ENCODE assay signal across 8 cellular contexts in the genomic region with DNA sequence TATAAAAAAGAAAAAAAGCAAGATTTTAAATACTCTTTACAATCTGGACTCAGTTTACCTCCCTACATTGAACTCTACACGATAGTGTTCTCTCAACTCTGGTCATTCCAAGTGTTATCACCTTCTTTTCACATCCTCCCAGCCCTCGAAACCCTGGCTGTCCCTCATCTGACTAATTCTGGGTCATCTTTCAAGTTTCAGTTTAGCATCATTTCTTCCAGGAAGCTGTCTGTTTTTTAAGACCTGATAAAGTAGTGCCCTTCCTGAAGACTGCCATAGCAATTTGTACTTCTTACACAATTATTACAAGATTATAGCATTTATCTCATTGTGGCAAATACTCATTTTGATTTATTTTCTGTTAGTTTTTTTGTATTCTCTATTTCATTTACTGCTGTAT. TPM values are rescaled to one million over a fixed set of nuclear protein-coding genes. Genes with fewer than 3 reads are reported as not detected.
DNase-seq lines count a peak whose midpoint lies in the region; ATAC-seq lines count a peak whose summit lies in the region.

No MANE protein-coding gene starts in this region.

- no peaks in the 10 kb centered on the region for H3K9me3 ChIP-seq in subcutaneous abdominal adipose tissue (ENCODE audit: control insufficient read depth in 5 of 5, low read length in 5 of 5)

- no peaks in the 10 kb centered on the region for H3K36me3 ChIP-seq in subcutaneous abdominal adipose tissue (ENCODE audit: control insufficient read depth in 5 of 5, insufficient read depth in 5 of 5, low read length in 5 of 5)

- H3K9me3 Mint-ChIP-seq in activated CD4-positive, alpha-beta T cell treated with anti-CD3 and anti-CD28 coated beads, Interleukin-2, amount 10 ng/mL, durations not matched to agents 7 days and 5 days: no peaks in the 10 kb centered on the region
- H3K9me3 Mint-ChIP-seq in activated CD8-positive, alpha-beta T cell treated with anti-CD3 and anti-CD28 coated beads, Interleukin-2, amount 10 ng/mL, durations not matched to agents 7 days and 5 days (ENCODE audit: insufficient read depth): no peaks in the 10 kb centered on the region

- H3K4me3 Mint-ChIP-seq in activated CD4-positive, alpha-beta T cell treated with anti-CD3 and anti-CD28 coated beads, Interleukin-2, amount 10 ng/mL, durations not matched to agents 7 days and 5 days: peak overlapping the region; percentile 84
- H3K4me3 Mint-ChIP-seq in activated CD8-positive, alpha-beta T cell treated with anti-CD3 and anti-CD28 coated beads, Interleukin-2, amount 10 ng/mL, durations not matched to agents 7 days and 5 days: peak overlapping the region; percentile 96

- peak overlapping the region; percentile 90 for H3K27ac Mint-ChIP-seq in activated CD4-positive, alpha-beta T cell treated with anti-CD3 and anti-CD28 coated beads, Interleukin-2, amount 10 ng/mL, durations not matched to agents 7 days and 5 days
- H3K27ac Mint-ChIP-seq in activated CD8-positive, alpha-beta T cell treated with anti-CD3 and anti-CD28 coated beads, Interleukin-2, amount 10 ng/mL, durations not matched to agents 7 days and 5 days: no peak overlapping the region

- peaks cover 2% of the 10 kb centered on the region for H3K27me3 Mint-ChIP-seq in activated CD4-positive, alpha-beta T cell treated with anti-CD3 and anti-CD28 coated beads, Interleukin-2, amount 10 ng/mL, durations not matched to agents 7 days and 5 days
- no peaks in the 10 kb centered on the region for H3K27me3 Mint-ChIP-seq in activated CD8-positive, alpha-beta T cell treated with anti-CD3 and anti-CD28 coated beads, Interleukin-2, amount 10 ng/mL, durations not matched to agents 7 days and 5 days (ENCODE audit: low read depth)

- H3K9ac ChIP-seq in subcutaneous abdominal adipose tissue (ENCODE audit: low read length in 5 of 5): peak overlapping the region in 3 of 5 donors; percentile 85 to 90 (median 86)

- peaks cover 0 to 32% (median 22%) of the 10 kb centered on the region in 5 donors for H3K4me1 ChIP-seq in subcutaneous abdominal adipose tissue (ENCODE audit: control insufficient read depth in 5 of 5, insufficient read depth in 5 of 5, low read length in 5 of 5)

- H3K27me3 ChIP-seq in subcutaneous abdominal adipose tissue (ENCODE audit: control insufficient read depth in 5 of 5, insufficient read depth in 4 of 5, low read length in 5 of 5): no peaks in the 10 kb centered on the region

- no peak for ATAC-seq in activated CD8-positive, alpha-beta T cell treated with anti-CD3 and anti-CD28 coated beads, Interleukin-2, amount 10 ng/mL, durations not matched to agents 7 days and 5 days
- no peak for ATAC-seq in HG03135 (IDR thresholded peaks at IDR 0.05; ENCODE audit: unreplicated experiment)
- ATAC-seq in GM19395 (IDR thresholded peaks at IDR 0.05; ENCODE audit: unreplicated experiment): no peak

- CTCF ChIA-PET in activated CD4-positive, alpha-beta T cell treated with anti-CD3 and anti-CD28 coated beads, Interleukin-2, amount 10 ng/mL, durations not matched to agents 7 days and 5 days (lab: Charles Lee): interaction anchor here (1.1 to 1.7 kb wide), 3 partner anchors 10 to 217 kb away, joined by 3 to 4 read pairs (median 4); no protein-coding TSS in a partner anchor
- CTCF ChIA-PET in activated CD8-positive, alpha-beta T cell treated with anti-CD3 and anti-CD28 coated beads, Interleukin-2, amount 10 ng/mL, durations not matched to agents 7 days and 5 days (lab: Charles Lee): interaction anchor here (3.0 kb wide), 1 partner anchor 13 kb away, joined by 22 read pairs; no protein-coding TSS in a partner anchor

- H3K4me1 Mint-ChIP-seq in activated CD4-positive, alpha-beta T cell treated with anti-CD3 and anti-CD28 coated beads, Interleukin-2, amount 10 ng/mL, durations not matched to agents 7 days and 5 days: peaks cover 21% of the 10 kb centered on the region
- H3K4me1 Mint-ChIP-seq in activated CD8-positive, alpha-beta T cell treated with anti-CD3 and anti-CD28 coated beads, Interleukin-2, amount 10 ng/mL, durations not matched to agents 7 days and 5 days (ENCODE audit: low read depth): peaks cover 14% of the 10 kb centered on the region

- H3K27ac ChIP-seq in subcutaneous abdominal adipose tissue (ENCODE audit: low read depth, low read length): no peak overlapping the region

- POLR2A ChIA-PET in activated CD4-positive, alpha-beta T cell treated with anti-CD3 and anti-CD28 coated beads, Interleukin-2, amount 10 ng/mL, durations not matched to agents 7 days and 5 days (lab: Charles Lee): no interaction called here
- POLR2A ChIA-PET in activated CD8-positive, alpha-beta T cell treated with anti-CD3 and anti-CD28 coated beads, Interleukin-2, amount 10 ng/mL, durations not matched to agents 7 days and 5 days (lab: Charles Lee): interaction anchor here (2.6 kb wide), 1 partner anchor 162 kb away, joined by 9 read pairs; a partner anchor contains a TSS

- peak overlapping the region; percentile 81 to 99 (median 96) for H3K4me3 ChIP-seq in subcutaneous abdominal adipose tissue (ENCODE audit: low read depth in 1 of 5, low read length in 5 of 5)

- no peak for DNase-seq in activated CD4-positive, alpha-beta T cell treated with anti-CD3 and anti-CD28 coated beads, Interleukin-2, amount 10 ng/mL, durations not matched to agents 7 days and 5 days
- DNase-seq in activated CD4-positive, alpha-beta T cell treated with anti-CD3 and anti-CD28 coated beads, Interleukin-2, amount 50 U/mL, for 4 hours: no peak
- DNase-seq in activated CD8-positive, alpha-beta T cell treated with anti-CD3 and anti-CD28 coated beads, Interleukin-2, amount 10 ng/mL, durations not matched to agents 7 days and 5 days: no peak
- DNase-seq in kidney tubule cell (ENCODE audit: low spot score) (peak; percentile 44), epidermal melanocyte (ENCODE audit: insufficient read length, low spot score) (no peak)

- no peaks in the 10 kb centered on the region for H3K36me3 Mint-ChIP-seq in activated CD4-positive, alpha-beta T cell treated with anti-CD3 and anti-CD28 coated beads, Interleukin-2, amount 10 ng/mL, durations not matched to agents 7 days and 5 days (ENCODE audit: low read depth)
- no peaks in the 10 kb centered on the region for H3K36me3 Mint-ChIP-seq in activated CD8-positive, alpha-beta T cell treated with anti-CD3 and anti-CD28 coated beads, Interleukin-2, amount 10 ng/mL, durations not matched to agents 7 days and 5 days (ENCODE audit: low read depth)

RNA-seq across cellular contexts. Expression of a gene that starts 1.2 kb away (rescaled TPM):
- 1 to 10 TPM; 2.3 to 3.4 TPM for total RNA-seq in activated CD4-positive, alpha-beta T cell treated with anti-CD3 and anti-CD28 coated beads, Interleukin-2, amount 10 ng/mL, durations not matched to agents 7 days and 5 days
- 1 to 10 TPM; 2.7 to 5.8 TPM for total RNA-seq in activated CD8-positive, alpha-beta T cell treated with anti-CD3 and anti-CD28 coated beads, Interleukin-2, amount 10 ng/mL, durations not matched to agents 7 days and 5 days

RNA-seq across cellular contexts. Expression of a gene that starts 45.6 kb away (rescaled TPM):
- under 1 TPM in 1 of 2 experiments, not detected in 1; 0.04 TPM for total RNA-seq in activated CD4-positive, alpha-beta T cell treated with anti-CD3 and anti-CD28 coated beads, Interleukin-2, amount 10 ng/mL, durations not matched to agents 7 days and 5 days
- not detected for total RNA-seq in activated CD8-positive, alpha-beta T cell treated with anti-CD3 and anti-CD28 coated beads, Interleukin-2, amount 10 ng/mL, durations not matched to agents 7 days and 5 days
